ENCODE assay signal across 15 cellular contexts in genomic region chr19:1447944-1448343, GRCh38.
"Had no signal": no experiment of that assay in that cellular context is flagged by ENCODE, and none has a peak within 500 bp of the region (broad histone marks: within the 10 kb centered on the region; RNA-seq: fewer than 3 reads in every experiment).

No MANE protein-coding gene starts in this region.

- H3K36me3 ChIP-seq: gastrocnemius medialis had no signal

- H3K4me3 ChIP-seq: gastrocnemius medialis, lung had no signal

- H3K27ac Mint-ChIP-seq: activated naive CD4-positive, alpha-beta T cell treated with anti-CD3 and anti-CD28 coated beads, Interleukin-2, amount 10 ng/mL, durations not matched to agents 7 days and 5 days; activated T-helper 2 cell treated with anti-CD3 and anti-CD28 coated beads, Interferon-gamma antibody, Interleukin-2, Interleukin-4, amounts not matched to agents 10 μg/mL and 5 μg/mL and 100 μg/mL, durations not matched to agents 14 hours and 24 hours and 36 hours; stimulated activated effector memory CD8-positive, alpha-beta T cell treated with anti-CD3 and anti-CD28 coated beads, Interleukin-12 subunit alpha, Interleukin-12 subunit beta, amount 100 ng/mL, for 72 hours; T-helper 2 cell treated with Interferon-gamma antibody and Interleukin-4, amounts not matched to agents 5 μg/mL and 100 μg/mL, for 36 hours had no signal

- ATAC-seq: gastrocnemius medialis; left colon; SK-N-SH treated with all-trans-retinoic acid at 6 μM for 48 hours; stimulated activated effector memory CD8-positive, alpha-beta T cell treated with anti-CD3 and anti-CD28 coated beads, Interleukin-12 subunit alpha, Interleukin-12 subunit beta, amount 100 ng/mL, for 72 hours had no signal

- H3K4me1 ChIP-seq: gastrocnemius medialis had no signal

- H3K9me3 Mint-ChIP-seq: activated B cell treated with CpG ODN at 0.5 μM for 24 hours; activated naive CD4-positive, alpha-beta T cell treated with anti-CD3 and anti-CD28 coated beads, Interleukin-2, amount 10 ng/mL, durations not matched to agents 7 days and 5 days; activated T-helper 2 cell treated with anti-CD3 and anti-CD28 coated beads, Interferon-gamma antibody, Interleukin-2, Interleukin-4, amounts not matched to agents 10 μg/mL and 5 μg/mL and 100 μg/mL, durations not matched to agents 14 hours and 24 hours and 36 hours; stimulated activated effector memory CD8-positive, alpha-beta T cell treated with anti-CD3 and anti-CD28 coated beads, Interleukin-12 subunit alpha, Interleukin-12 subunit beta, amount 100 ng/mL, for 72 hours; T-helper 2 cell treated with Interferon-gamma antibody and Interleukin-4, amounts not matched to agents 5 μg/mL and 100 μg/mL, for 36 hours had no signal

- DNase-seq: activated B cell treated with CpG ODN at 0.5 μM for 24 hours; activated CD4-positive, alpha-beta T cell treated with anti-CD3 and anti-CD28 coated beads for 48 hours; activated naive CD4-positive, alpha-beta T cell treated with anti-CD3 and anti-CD28 coated beads, Interleukin-2, amount 10 ng/mL, durations not matched to agents 7 days and 5 days; brain microvascular endothelial cell; cerebellar nuclear complex; effector memory CD4-positive, alpha-beta T cell; gastrocnemius medialis; left colon; retina had no signal

- H3K9me3 ChIP-seq: gastrocnemius medialis had no signal

- H3K27ac ChIP-seq: brain microvascular endothelial cell, epithelial cell of prostate, gastrocnemius medialis had no signal

- H3K4me3 Mint-ChIP-seq: activated naive CD4-positive, alpha-beta T cell treated with anti-CD3 and anti-CD28 coated beads, Interleukin-2, amount 10 ng/mL, durations not matched to agents 7 days and 5 days; T-helper 2 cell treated with Interferon-gamma antibody and Interleukin-4, amounts not matched to agents 5 μg/mL and 100 μg/mL, for 36 hours had no signal
